8 cellular contexts compared by ENCODE assay signal in the genomic region with DNA sequence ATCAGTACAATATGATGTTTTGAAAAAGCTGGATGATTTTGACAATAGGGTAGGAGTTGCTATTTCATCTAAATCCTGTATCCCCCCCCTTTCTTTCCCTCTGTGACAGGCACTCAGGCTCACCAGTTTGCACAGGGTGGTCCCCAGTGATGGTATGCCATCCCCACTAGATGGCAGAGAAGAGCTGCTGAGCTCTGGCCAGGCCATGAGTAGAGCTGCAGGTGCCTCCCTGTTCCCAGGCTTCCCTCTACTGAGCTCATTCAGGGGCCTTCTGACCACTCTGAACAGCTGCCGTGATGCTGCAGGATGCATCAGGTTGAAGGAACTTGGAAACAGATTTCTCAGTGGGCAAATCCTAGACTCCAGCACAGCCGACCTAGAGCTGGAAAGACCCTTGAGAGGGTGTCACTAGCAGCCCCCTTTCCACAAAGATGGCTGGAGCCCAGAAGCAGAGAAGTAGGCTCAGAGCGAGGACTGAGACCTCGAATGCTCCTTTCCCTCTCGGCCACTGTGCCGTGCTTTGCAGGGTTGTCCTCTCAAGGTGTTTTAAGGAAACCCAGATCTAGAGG. TPM values are rescaled to one million over a fixed set of nuclear protein-coding genes. Genes with fewer than 3 reads are reported as not detected.
DNase-seq lines count a peak whose midpoint lies in the region; ATAC-seq and TF ChIP-seq lines count a peak whose summit lies in the region.

No MANE protein-coding gene starts in this region.

- peaks cover 0 to 1% of the 10 kb centered on the region in 2 donors for H3K9me3 ChIP-seq in lung (ENCODE audit: control insufficient read depth in 2 of 2, insufficient read depth in 1 of 2, low read length in 1 of 2)

- H3K9me3 Mint-ChIP-seq in activated CD4-positive, alpha-beta T cell treated with anti-CD3 and anti-CD28 coated beads for 36 hours (ENCODE audit: low read depth): no peaks in the 10 kb centered on the region
- H3K9me3 Mint-ChIP-seq in stimulated activated effector memory CD8-positive, alpha-beta T cell treated with anti-CD3 and anti-CD28 coated beads, Interleukin-12 subunit alpha, Interleukin-12 subunit beta, amount 100 ng/mL, for 72 hours: no peaks in the 10 kb centered on the region

- CTCF ChIA-PET in activated CD4-positive, alpha-beta T cell treated with anti-CD3 and anti-CD28 coated beads for 36 hours (lab: Charles Lee): interaction anchor here (0.6 to 1.7 kb wide), 23 partner anchors 9 to 687 kb away, joined by 3 to 6 read pairs (median 4); a partner anchor contains a TSS

- no peaks in the 10 kb centered on the region for H3K27me3 Mint-ChIP-seq in activated CD4-positive, alpha-beta T cell treated with anti-CD3 and anti-CD28 coated beads for 36 hours

- POLR2A ChIA-PET in activated CD4-positive, alpha-beta T cell treated with anti-CD3 and anti-CD28 coated beads for 36 hours (lab: Charles Lee): interaction anchor here (0.6 to 1.1 kb wide), 5 partner anchors 13 to 920 kb away, joined by 3 read pairs; no protein-coding TSS in a partner anchor

- H3K27ac Mint-ChIP-seq in activated CD4-positive, alpha-beta T cell treated with anti-CD3 and anti-CD28 coated beads for 36 hours: no peak overlapping the region
- H3K27ac Mint-ChIP-seq in stimulated activated effector memory CD8-positive, alpha-beta T cell treated with anti-CD3 and anti-CD28 coated beads, Interleukin-12 subunit alpha, Interleukin-12 subunit beta, amount 100 ng/mL, for 72 hours: no peak overlapping the region

- 59 to 62% methylated on average over 6 of the region's 6 CpGs for WGBS in lung, 2 donors

- H3K4me3 ChIP-seq in AG09309 (ENCODE audit: control insufficient read depth, low read depth, low read length): no peak overlapping the region
- no peak overlapping the region for H3K4me3 ChIP-seq in lung

- intact Hi-C loops in activated CD4-positive, alpha-beta T cell treated with anti-CD3 and anti-CD28 coated beads for 36 hours (cut with DNase I, micrococcal nuclease): loop anchor here (1.0 to 10.0 kb wide), 4 partner anchors 243 to 551 kb away; no protein-coding TSS in a partner anchor

- H3K36me3 Mint-ChIP-seq in activated CD4-positive, alpha-beta T cell treated with anti-CD3 and anti-CD28 coated beads for 36 hours (ENCODE audit: low read depth): peaks cover 23% of the 10 kb centered on the region
- peaks cover 29% of the 10 kb centered on the region for H3K36me3 Mint-ChIP-seq in stimulated activated effector memory CD8-positive, alpha-beta T cell treated with anti-CD3 and anti-CD28 coated beads, Interleukin-12 subunit alpha, Interleukin-12 subunit beta, amount 100 ng/mL, for 72 hours

- DNase-seq in AG09309 (ENCODE audit: low read depth) (no peak), NCI-H2227 (lab: John Stamatoyannopoulos, UW; ENCODE audit: unreplicated experiment) (peak; percentile 73), dermis microvascular lymphatic vessel endothelial cell (ENCODE audit: low read depth in 2 of 2) (peak; percentile 65 to 82), lung (ENCODE audit: low spot score) (peak; percentile 53)
- peak; percentile 67 for DNase-seq in activated CD4-positive, alpha-beta T cell treated with anti-CD3 and anti-CD28 coated beads for 36 hours
- peak; percentile 25 to 71 for DNase-seq in stimulated activated effector memory CD8-positive, alpha-beta T cell treated with anti-CD3 and anti-CD28 coated beads, Interleukin-12 subunit alpha, Interleukin-12 subunit beta, amount 100 ng/mL, for 72 hours (ENCODE audit: low spot score in 2 of 2)

- H3K27me3 ChIP-seq in lung (ENCODE audit: control insufficient read depth, insufficient read depth): no peaks in the 10 kb centered on the region

- TF ChIP-seq CTCF in AG09309 (IDR thresholded peaks at IDR 0.05; ENCODE audit: control insufficient read depth, insufficient read depth, low read depth, low read length, missing control alignments) (peak; percentile 94), lung (IDR thresholded peaks at IDR 0.05; ENCODE audit: control extremely low read depth, extremely low read depth) (peak; percentile 57)

- H3K4me1 Mint-ChIP-seq in activated CD4-positive, alpha-beta T cell treated with anti-CD3 and anti-CD28 coated beads for 36 hours: no peaks in the 10 kb centered on the region
- H3K4me1 Mint-ChIP-seq in stimulated activated effector memory CD8-positive, alpha-beta T cell treated with anti-CD3 and anti-CD28 coated beads, Interleukin-12 subunit alpha, Interleukin-12 subunit beta, amount 100 ng/mL, for 72 hours: peaks cover 6% of the 10 kb centered on the region

- peaks cover 0 to 5% of the 10 kb centered on the region in 2 donors for H3K36me3 ChIP-seq in lung (ENCODE audit: control insufficient read depth in 2 of 2, insufficient read depth in 2 of 2, low read length in 2 of 2)

- peak; percentile 72 for ATAC-seq in GM18508 (IDR thresholded peaks at IDR 0.05; ENCODE audit: insufficient read depth, unreplicated experiment)
- ATAC-seq in HG03095 (IDR thresholded peaks at IDR 0.05; ENCODE audit: unreplicated experiment): peak; percentile 85
- peak; percentile 97 for ATAC-seq in activated CD4-positive, alpha-beta T cell treated with anti-CD3 and anti-CD28 coated beads for 36 hours
- peak; percentile 64 for ATAC-seq in lung (ENCODE audit: insufficient read depth, low FRiP score)
- peak; percentile 87 for ATAC-seq in stimulated activated effector memory CD8-positive, alpha-beta T cell treated with anti-CD3 and anti-CD28 coated beads, Interleukin-12 subunit alpha, Interleukin-12 subunit beta, amount 100 ng/mL, for 72 hours

- H3K27ac ChIP-seq in lung (ENCODE audit: low read depth in 1 of 2, low read length in 1 of 2): no peak overlapping the region

- peaks cover 0 to 9% of the 10 kb centered on the region in 2 donors for H3K4me1 ChIP-seq in lung (ENCODE audit: control insufficient read depth in 2 of 2, insufficient read depth in 2 of 2, low read length in 2 of 2)

- H3K4me3 Mint-ChIP-seq in activated CD4-positive, alpha-beta T cell treated with anti-CD3 and anti-CD28 coated beads for 36 hours: no peak overlapping the region
- H3K4me3 Mint-ChIP-seq in stimulated activated effector memory CD8-positive, alpha-beta T cell treated with anti-CD3 and anti-CD28 coated beads, Interleukin-12 subunit alpha, Interleukin-12 subunit beta, amount 100 ng/mL, for 72 hours: no peak overlapping the region

RNA-seq across cellular contexts. Expression of a gene that starts 45.1 kb away (rescaled TPM):
- total RNA-seq in activated CD4-positive, alpha-beta T cell treated with anti-CD3 and anti-CD28 coated beads for 36 hours: under 1 TPM; 0.56 to 0.73 TPM
- total RNA-seq in dermis microvascular lymphatic vessel endothelial cell (under 0.01 TPM in 2 replicates), lung (1 to 10 TPM; 3.8 to 8.8 TPM)
- polyA plus RNA-seq in lung: 1 to 10 TPM; 2.6 to 2.7 TPM

RNA-seq across cellular contexts. Expression of a gene that starts 56.4 kb away (rescaled TPM):
- 10 to 100 TPM; 51.3 to 52.4 TPM for total RNA-seq in activated CD4-positive, alpha-beta T cell treated with anti-CD3 and anti-CD28 coated beads for 36 hours
- 17.3 and 23.0 TPM in 2 replicates for total RNA-seq in dermis microvascular lymphatic vessel endothelial cell
- total RNA-seq in lung: 10 to 100 TPM; 43.5 to 49.8 TPM
- 10 to 100 TPM; 16.7 to 29.0 TPM for polyA plus RNA-seq in lung

RNA-seq across cellular contexts. Expression of a gene that starts 56.6 kb away (rescaled TPM):
- total RNA-seq in activated CD4-positive, alpha-beta T cell treated with anti-CD3 and anti-CD28 coated beads for 36 hours: 10 to 100 TPM; 18.4 to 22.6 TPM
- total RNA-seq in dermis microvascular lymphatic vessel endothelial cell (27.1 and 32.1 TPM in 2 replicates), lung (10 to 100 TPM; 49.1 to 65.7 TPM)
- 10 to 100 TPM; 11.0 to 14.3 TPM for polyA plus RNA-seq in lung
